In the genomic region with DNA sequence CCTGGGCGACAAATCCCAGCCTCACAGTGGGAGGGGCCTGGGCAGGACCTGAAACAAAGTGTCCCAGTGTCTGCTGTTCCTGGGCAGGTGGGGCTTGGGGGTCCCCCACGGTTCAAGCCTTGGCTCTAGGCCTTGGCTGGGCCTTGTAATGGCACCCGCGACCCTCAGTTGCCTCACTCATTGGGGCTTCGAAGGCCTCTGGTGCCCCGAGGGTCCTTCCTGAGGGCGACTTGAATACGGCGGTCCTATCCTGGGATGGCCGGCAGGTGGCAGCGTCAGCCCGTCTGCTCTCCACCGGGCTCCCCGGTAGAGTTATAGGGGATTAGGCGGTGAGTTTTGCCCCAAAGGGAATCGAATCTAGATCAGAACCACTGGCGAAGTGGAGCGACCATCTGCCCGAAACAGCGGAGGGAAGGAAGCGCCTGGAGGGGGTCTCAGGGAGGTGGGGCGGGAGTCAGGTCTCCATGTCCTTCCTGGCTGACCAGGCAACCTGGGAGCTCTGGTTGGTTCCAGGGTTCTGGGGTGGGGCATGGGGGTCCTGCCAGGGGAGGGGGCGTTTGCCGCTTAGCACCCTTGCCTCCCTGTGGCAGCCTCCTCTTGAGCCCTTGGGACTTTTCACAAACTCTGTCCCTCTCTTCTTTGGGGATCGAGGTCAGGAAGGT, we compare ENCODE assay signal across 8 cellular contexts. TPM values are rescaled to one million over a fixed set of nuclear protein-coding genes. Genes with fewer than 3 reads are reported as not detected.
DNase-seq lines count a peak whose midpoint lies in the region; ATAC-seq, FAIRE-seq and TF ChIP-seq lines count a peak whose summit lies in the region.

No MANE protein-coding gene starts in this region.

- H3K36me3 ChIP-seq in HUES64 (ENCODE audit: insufficient read depth, low read length): peaks cover 9% of the 10 kb centered on the region

- WGBS in HUES64: 5% methylated on average over 24 of the region's 25 CpGs

- TF ChIP-seq CTCF in Calu3 (IDR thresholded peaks at IDR 0.05; ENCODE audit: unreplicated experiment) (peak; percentile 85), nephron progenitor cell (IDR thresholded peaks at IDR 0.05) (peak; percentile 91)

- H3K4me3 Mint-ChIP-seq in Calu3 (ENCODE audit: low read depth, unreplicated experiment) (peak overlapping the region; percentile 66), nephron progenitor cell (peak overlapping the region; percentile 81)

- H3K4me1 Mint-ChIP-seq in Calu3 (ENCODE audit: low read depth, unreplicated experiment): peaks cover 26% of the 10 kb centered on the region
- peaks cover 31% of the 10 kb centered on the region for H3K4me1 Mint-ChIP-seq in nephron progenitor cell

- CTCF ChIA-PET in Calu3 (lab: Charles Lee): interaction anchor here (0.9 to 1.2 kb wide), 2 partner anchors 112 to 133 kb away, joined by 4 to 6 read pairs; a partner anchor contains a TSS

- H3K27me3 ChIP-seq in HUES64 (ENCODE audit: insufficient read depth, low read length): no peaks in the 10 kb centered on the region

- H3K27ac Mint-ChIP-seq in Calu3 (ENCODE audit: unreplicated experiment) (peak overlapping the region; percentile 45), nephron progenitor cell (no peak overlapping the region)

- H3K9ac ChIP-seq in HUES64 (ENCODE audit: low read depth, low read length): no peak overlapping the region

- H3K27ac ChIP-seq in HUES64 (ENCODE audit: low read depth, low read length): no peak overlapping the region

- intact Hi-C loops in Calu3 (cut with micrococcal nuclease; ENCODE audit: unreplicated experiment): loop anchor here (1.0 kb wide), 1 partner anchor 134 kb away; no protein-coding TSS in a partner anchor

- peaks cover 10% of the 10 kb centered on the region for H3K4me1 ChIP-seq in HUES64 (ENCODE audit: insufficient read depth, low read length)

- H3K9me3 ChIP-seq in HUES64 (ENCODE audit: insufficient read depth, low read depth, low read length): no peaks in the 10 kb centered on the region

- H3K9me3 Mint-ChIP-seq in Calu3 (ENCODE audit: low read depth, unreplicated experiment): no peaks in the 10 kb centered on the region
- H3K9me3 Mint-ChIP-seq in nephron progenitor cell: no peaks in the 10 kb centered on the region

- H3K27me3 Mint-ChIP-seq in Calu3 (ENCODE audit: unreplicated experiment): no peaks in the 10 kb centered on the region
- peaks cover 20% of the 10 kb centered on the region for H3K27me3 Mint-ChIP-seq in nephron progenitor cell (ENCODE audit: low read depth, poor library complexity)

- FAIRE-seq in RCC 7860 (lab: Jason Lieb, UNC): no peak

- DNase-seq in Calu3: peak; percentile 74
- peak; percentile 19 for DNase-seq in RCC 7860 (ENCODE audit: low spot score)
- peak; percentile 62 for DNase-seq in activated T-helper 1 cell treated with Interleukin-2 at 50 U/mL for 16 hours (ENCODE audit: low read depth)
- peak; percentile 55 for DNase-seq in fibroblast of peridontal ligament (ENCODE audit: extremely low read depth)
- peak; percentile 85 for DNase-seq in nephron progenitor cell
- peak; percentile 83 for DNase-seq in stimulated activated naive CD8-positive, alpha-beta T cell treated with anti-CD3 and anti-CD28 coated beads, Interleukin-15, Interleukin-2, amounts not matched to agents 100 U/mL and 50 U/mL, for 24 hours

- H3K36me3 Mint-ChIP-seq in Calu3 (ENCODE audit: insufficient read depth, unreplicated experiment) (peaks cover 58% of the 10 kb centered on the region), nephron progenitor cell (ENCODE audit: low read depth) (peaks cover 8% of the 10 kb centered on the region)

- ATAC-seq in stimulated activated naive CD8-positive, alpha-beta T cell treated with anti-CD3 and anti-CD28 coated beads, Interleukin-15, Interleukin-2, amounts not matched to agents 100 U/mL and 50 U/mL, for 24 hours: no peak
- no peak for ATAC-seq in HG02759 (IDR thresholded peaks at IDR 0.05; ENCODE audit: unreplicated experiment)

- peak overlapping the region; percentile 99 for H3K4me3 ChIP-seq in HUES64 (ENCODE audit: low read length)

- BruUV-seq in Calu3 (replicated peaks; lab: Mats Ljungman, UMichigan): no TSS peak

RNA-seq across cellular contexts. Expression of a gene that starts 2.1 kb away (rescaled TPM):
- total RNA-seq in Calu3 (2022): 22.3 and 24.0 TPM in 2 replicates
- polyA plus RNA-seq in HUES64 (2013, experiment 1 of 2): 23.5 TPM
- 23.7 TPM for polyA plus RNA-seq in HUES64 (2013, experiment 2 of 2)

RNA-seq across cellular contexts. Expression of a gene that starts 22.8 kb away (rescaled TPM):
- 118 and 120 TPM in 2 replicates for total RNA-seq in Calu3 (2022)
- polyA plus RNA-seq in HUES64 (2013, experiment 1 of 2): 49.9 TPM
- polyA plus RNA-seq in HUES64 (2013, experiment 2 of 2): 50.8 TPM

RNA-seq across cellular contexts. Expression of a gene that starts 23.1 kb away (rescaled TPM):
- 23.2 and 25.9 TPM in 2 replicates for total RNA-seq in Calu3 (2022)
- 3.8 TPM for polyA plus RNA-seq in HUES64 (2013, experiment 1 of 2)
- polyA plus RNA-seq in HUES64 (2013, experiment 2 of 2): 3.9 TPM

Comparison
In these comparisons a context has a peak if more than half of its experiments do, and no peak if none do; other contexts are left out.
1. DNase-seq: peak in every context shown above with its lines; median percentile 85 in nephron progenitor cell; 83 in stimulated activated naive CD8-positive, alpha-beta T cell treated with anti-CD3 and anti-CD28 coated beads, Interleukin-15, Interleukin-2, amounts not matched to agents 100 U/mL and 50 U/mL, for 24 hours; 74 in Calu3; 62 in activated T-helper 1 cell treated with Interleukin-2 at 50 U/mL for 16 hours; 55 in fibroblast of peridontal ligament; 19 in RCC 7860.